In the genomic region with DNA sequence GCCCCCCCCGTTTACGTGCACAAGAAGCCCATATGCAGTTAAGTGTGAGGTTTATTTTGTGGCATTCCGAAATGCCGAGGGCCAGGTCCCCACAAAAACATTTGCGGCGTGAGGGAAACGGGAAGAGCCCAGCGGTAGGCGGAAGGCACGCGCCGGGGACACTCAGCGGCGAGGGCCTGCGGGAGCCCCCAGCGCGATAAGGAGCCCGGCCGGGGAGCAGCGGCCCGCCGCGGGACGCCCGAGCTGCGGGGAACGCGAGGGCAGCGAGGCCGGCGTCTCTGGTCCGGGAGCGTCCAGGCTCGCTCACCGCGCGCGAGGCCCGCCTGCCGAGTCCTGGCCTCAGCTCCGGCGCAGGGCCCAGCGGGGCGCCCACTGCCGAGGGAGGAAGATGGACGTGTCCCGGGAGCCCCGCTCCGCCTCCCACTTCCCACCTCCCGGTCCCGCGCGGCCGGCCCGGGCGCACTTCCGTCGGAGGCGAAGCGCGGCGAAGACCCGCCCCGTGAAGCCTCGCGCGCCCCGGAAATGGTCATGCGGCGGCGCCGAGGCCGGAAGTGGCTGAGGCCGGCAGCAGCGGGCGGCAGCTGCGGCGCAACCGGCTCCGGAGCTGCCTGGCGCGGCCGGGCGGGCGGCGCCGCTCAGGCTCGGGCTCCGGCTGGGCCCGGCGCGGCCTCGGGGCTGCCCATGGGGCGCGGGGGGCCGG, we compare ENCODE assay signal across 8 cellular contexts. TPM values are rescaled to one million over a fixed set of nuclear protein-coding genes. Genes with fewer than 3 reads are reported as not detected.
DNase-seq lines count a peak whose midpoint lies in the region; ATAC-seq and TF ChIP-seq lines count a peak whose summit lies in the region.

A gene with protein sequence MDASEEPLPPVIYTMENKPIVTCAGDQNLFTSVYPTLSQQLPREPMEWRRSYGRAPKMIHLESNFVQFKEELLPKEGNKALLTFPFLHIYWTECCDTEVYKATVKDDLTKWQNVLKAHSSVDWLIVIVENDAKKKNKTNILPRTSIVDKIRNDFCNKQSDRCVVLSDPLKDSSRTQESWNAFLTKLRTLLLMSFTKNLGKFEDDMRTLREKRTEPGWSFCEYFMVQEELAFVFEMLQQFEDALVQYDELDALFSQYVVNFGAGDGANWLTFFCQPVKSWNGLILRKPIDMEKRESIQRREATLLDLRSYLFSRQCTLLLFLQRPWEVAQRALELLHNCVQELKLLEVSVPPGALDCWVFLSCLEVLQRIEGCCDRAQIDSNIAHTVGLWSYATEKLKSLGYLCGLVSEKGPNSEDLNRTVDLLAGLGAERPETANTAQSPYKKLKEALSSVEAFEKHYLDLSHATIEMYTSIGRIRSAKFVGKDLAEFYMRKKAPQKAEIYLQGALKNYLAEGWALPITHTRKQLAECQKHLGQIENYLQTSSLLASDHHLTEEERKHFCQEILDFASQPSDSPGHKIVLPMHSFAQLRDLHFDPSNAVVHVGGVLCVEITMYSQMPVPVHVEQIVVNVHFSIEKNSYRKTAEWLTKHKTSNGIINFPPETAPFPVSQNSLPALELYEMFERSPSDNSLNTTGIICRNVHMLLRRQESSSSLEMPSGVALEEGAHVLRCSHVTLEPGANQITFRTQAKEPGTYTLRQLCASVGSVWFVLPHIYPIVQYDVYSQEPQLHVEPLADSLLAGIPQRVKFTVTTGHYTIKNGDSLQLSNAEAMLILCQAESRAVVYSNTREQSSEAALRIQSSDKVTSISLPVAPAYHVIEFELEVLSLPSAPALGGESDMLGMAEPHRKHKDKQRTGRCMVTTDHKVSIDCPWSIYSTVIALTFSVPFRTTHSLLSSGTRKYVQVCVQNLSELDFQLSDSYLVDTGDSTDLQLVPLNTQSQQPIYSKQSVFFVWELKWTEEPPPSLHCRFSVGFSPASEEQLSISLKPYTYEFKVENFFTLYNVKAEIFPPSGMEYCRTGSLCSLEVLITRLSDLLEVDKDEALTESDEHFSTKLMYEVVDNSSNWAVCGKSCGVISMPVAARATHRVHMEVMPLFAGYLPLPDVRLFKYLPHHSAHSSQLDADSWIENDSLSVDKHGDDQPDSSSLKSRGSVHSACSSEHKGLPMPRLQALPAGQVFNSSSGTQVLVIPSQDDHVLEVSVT (plus strand): TSS at position 536 of the 700 bp plus-strand sequence. CDS start 185 bp downstream, outside the sequence.

- H3K27me3 ChIP-seq in GM06990 (replicated peaks; ENCODE audit: control insufficient read depth, insufficient read depth, low read length), result no peaks in the 10 kb centered on the region
- H3K27me3 ChIP-seq in tibial nerve, result no peaks in the 10 kb centered on the region

- H3K4me1 ChIP-seq in HEK293 (ENCODE audit: control insufficient read depth, insufficient read depth, low read length) (peaks cover 26% of the 10 kb centered on the region), tibial nerve (peaks cover 0 to 54% (median 22%) of the 10 kb centered on the region in 4 donors)

- H3K27ac ChIP-seq in HEK293 (ENCODE audit: extremely low read depth, low read depth, low read length) (peak within 1 kb of the TSS; percentile 97), adipose tissue (ENCODE audit: low read depth, low read length) (peak within 1 kb of the TSS; percentile 96), tibial nerve (peak within 1 kb of the TSS; percentile 94 to 99 (median 96))

- peak within 1 kb of the TSS; percentile 92 to 96 (median 92) for H3K4me3 Mint-ChIP-seq in T-cell

- TF ChIP-seq CTCF in GM06990 (IDR thresholded peaks at IDR 0.05; ENCODE audit: insufficient read depth, low read length, poor library complexity, severe bottlenecking), result no peak
- TF ChIP-seq CTCF in HEK293 (tag by site-specific recombination; IDR thresholded peaks at IDR 0.05), result no peak
- no peak for TF ChIP-seq CTCF in NB4 (IDR thresholded peaks at IDR 0.05; ENCODE audit: low read depth, low read length)
- TF ChIP-seq CTCF in tibial nerve (IDR thresholded peaks at IDR 0.05), result peak in 1 of 5 experiments; percentile 29

- H3K27me3 Mint-ChIP-seq in T-cell, result no peaks in the 10 kb centered on the region

- peak within 1 kb of the TSS; percentile 94 to 96 for H3K27ac Mint-ChIP-seq in T-cell

- H3K9me3 ChIP-seq in HEK293 (ENCODE audit: control insufficient read depth, insufficient read depth, low read depth, low read length) (no peaks in the 10 kb centered on the region), tibial nerve (no peaks in the 10 kb centered on the region)

- POLR2A ChIA-PET in HEK293 (lab: Yijun Ruan, JAX), result interaction anchor here (0.8 to 2.2 kb wide), 6 partner anchors 9 to 127 kb away, joined by 3 to 6 read pairs (median 3); no protein-coding TSS in a partner anchor
- POLR2A ChIA-PET in T-cell (lab: Charles Lee), result no interaction called here

- no peaks in the 10 kb centered on the region for H3K36me3 ChIP-seq in GM06990 (ENCODE audit: control insufficient read depth, insufficient read depth, low read length)
- H3K36me3 ChIP-seq in HEK293 (ENCODE audit: control insufficient read depth in 2 of 2, insufficient read depth in 1 of 2, low read length in 2 of 2), result no peaks in the 10 kb centered on the region
- H3K36me3 ChIP-seq in tibial nerve, result no peaks in the 10 kb centered on the region

- intact Hi-C loops in cardiac septum (cut with DNase I), result loop anchor here (10.0 kb wide), 1 partner anchor 293 kb away; a partner anchor contains a TSS

- TF ChIP-seq POLR2A in NB4 (IDR thresholded peaks at IDR 0.05; ENCODE audit: extremely low read depth, insufficient read length) (peak; percentile 74), tibial nerve (IDR thresholded peaks at IDR 0.05) (peak; percentile 94)

- H3K9me3 Mint-ChIP-seq in T-cell, result no peaks in the 10 kb centered on the region

- ATAC-seq in T-cell (replicated peaks in 1 of 4), result peak; percentile 72 to 79 (median 77)

- peak; percentile 40 to 91 for TF ChIP-seq EP300 in tibial nerve (IDR thresholded peaks at IDR 0.05)

- no peaks in the 10 kb centered on the region for H3K36me3 Mint-ChIP-seq in T-cell

- DNase-seq in GM06990 (ENCODE audit: extremely low read depth, insufficient read length) (peak; percentile 91), NB4 (ENCODE audit: low read depth) (peak; percentile 90), T-cell (peak; percentile 29 to 79 (median 64)), cardiac septum (ENCODE audit: low spot score) (peak; percentile 93), pons (ENCODE audit: low spot score) (peak; percentile 80), tibial nerve (ENCODE audit: low spot score in 2 of 2) (peak; percentile 61 to 66)

- H3K4me3 ChIP-seq in GM06990 (replicated peaks; ENCODE audit: low read depth, low read length) (peak within 1 kb of the TSS; percentile 87), HEK293 (ENCODE audit: low read depth, low read length) (peak within 1 kb of the TSS; percentile 81), NB4 (ENCODE audit: low read depth, low read length) (peak within 1 kb of the TSS; percentile 82), tibial nerve (peak within 1 kb of the TSS; percentile 73 to 88 (median 80))

- 0 to 1% (median 0%) methylated on average over 53 to 96 of the region's 96 CpGs for WGBS in adipose tissue, 3 donors
- 0% methylated on average over 30 to 31 of the region's 96 CpGs for WGBS in tibial nerve, 2 donors

- H3K4me1 Mint-ChIP-seq in T-cell, result peaks cover 45 to 53% (median 47%) of the 10 kb centered on the region in 3 donors

- CTCF ChIA-PET in HEK293 (lab: Yijun Ruan, JAX) (interaction anchor here (2.1 kb wide), 1 partner anchor 36 kb away, joined by 6 read pairs; no protein-coding TSS in a partner anchor), T-cell (lab: Charles Lee) (no interaction called here)

TF ChIP-seq in HEK293, 187 proteins besides CTCF, POLR2A, EP300 and RAD21 (continues in another document):
- no peak for TF ChIP-seq ZNF623 (tag by site-specific recombination; IDR thresholded peaks at IDR 0.05)
- TF ChIP-seq, protein P1, sequence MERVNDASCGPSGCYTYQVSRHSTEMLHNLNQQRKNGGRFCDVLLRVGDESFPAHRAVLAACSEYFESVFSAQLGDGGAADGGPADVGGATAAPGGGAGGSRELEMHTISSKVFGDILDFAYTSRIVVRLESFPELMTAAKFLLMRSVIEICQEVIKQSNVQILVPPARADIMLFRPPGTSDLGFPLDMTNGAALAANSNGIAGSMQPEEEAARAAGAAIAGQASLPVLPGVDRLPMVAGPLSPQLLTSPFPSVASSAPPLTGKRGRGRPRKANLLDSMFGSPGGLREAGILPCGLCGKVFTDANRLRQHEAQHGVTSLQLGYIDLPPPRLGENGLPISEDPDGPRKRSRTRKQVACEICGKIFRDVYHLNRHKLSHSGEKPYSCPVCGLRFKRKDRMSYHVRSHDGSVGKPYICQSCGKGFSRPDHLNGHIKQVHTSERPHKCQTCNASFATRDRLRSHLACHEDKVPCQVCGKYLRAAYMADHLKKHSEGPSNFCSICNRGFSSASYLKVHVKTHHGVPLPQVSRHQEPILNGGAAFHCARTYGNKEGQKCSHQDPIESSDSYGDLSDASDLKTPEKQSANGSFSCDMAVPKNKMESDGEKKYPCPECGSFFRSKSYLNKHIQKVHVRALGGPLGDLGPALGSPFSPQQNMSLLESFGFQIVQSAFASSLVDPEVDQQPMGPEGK (tag by site-specific recombination; IDR thresholded peaks at IDR 0.05), result peak; percentile 55
- TF ChIP-seq SP2 (tag by site-specific recombination; IDR thresholded peaks at IDR 0.05), result peak; percentile 84
- TF ChIP-seq ZNF16 (tag by site-specific recombination; IDR thresholded peaks at IDR 0.05; ENCODE audit: low read depth), result no peak
- peak; percentile 99 for TF ChIP-seq IKZF3 (tag by site-specific recombination; IDR thresholded peaks at IDR 0.05)
- TF ChIP-seq, protein P2, sequence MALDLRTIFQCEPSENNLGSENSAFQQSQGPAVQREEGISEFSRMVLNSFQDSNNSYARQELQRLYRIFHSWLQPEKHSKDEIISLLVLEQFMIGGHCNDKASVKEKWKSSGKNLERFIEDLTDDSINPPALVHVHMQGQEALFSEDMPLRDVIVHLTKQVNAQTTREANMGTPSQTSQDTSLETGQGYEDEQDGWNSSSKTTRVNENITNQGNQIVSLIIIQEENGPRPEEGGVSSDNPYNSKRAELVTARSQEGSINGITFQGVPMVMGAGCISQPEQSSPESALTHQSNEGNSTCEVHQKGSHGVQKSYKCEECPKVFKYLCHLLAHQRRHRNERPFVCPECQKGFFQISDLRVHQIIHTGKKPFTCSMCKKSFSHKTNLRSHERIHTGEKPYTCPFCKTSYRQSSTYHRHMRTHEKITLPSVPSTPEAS (tag by site-specific recombination; IDR thresholded peaks at IDR 0.05), result no peak
- no peak for TF ChIP-seq ZNF571 (tag by site-specific recombination; IDR thresholded peaks at IDR 0.05)
- 0 out of 2 replicates have a peak, but pooled peaks have one; percentile 15 for TF ChIP-seq ZNF324 (tag by site-specific recombination; IDR thresholded peaks at IDR 0.05)

RNA-seq across cellular contexts. Expression of the gene that starts here (rescaled TPM):
- total RNA-seq in T-cell (100 to 1,000 TPM in 2 of 5 donors, 10 to 100 TPM in 3; 82.5 to 144 (median 92.2) TPM), cardiac septum (22.2 TPM), tibial nerve (10 to 100 TPM; 27.7 to 53.8 (median 38.4) TPM)
- polyA plus RNA-seq in adipose tissue, result 10 to 100 TPM in 2 of 3 donors, 1 to 10 TPM in 1; 5.1 to 15.7 (median 10.9) TPM

Comparison
In these comparisons a context has a peak if more than half of its experiments do, and no peak if none do; other contexts are left out.
1. Peak in every context shown above with its lines: DNase-seq, ATAC-seq, H3K4me3 ChIP-seq and H3K27ac ChIP-seq.